ENCODE assay signal across 9 cellular contexts in genomic region chr1:16645883-16646664, GRCh38. TPM values are rescaled to one million over a fixed set of nuclear protein-coding genes. Genes with fewer than 3 reads are reported as not detected.
DNase-seq lines count a peak whose midpoint lies in the region; ATAC-seq and TF ChIP-seq lines count a peak whose summit lies in the region.
"Not testable (repeated sequence)": the region's sequence is repeated elsewhere in the genome, so short reads cannot be mapped to it uniquely, and the experiment has no call there.
"Had no signal": no experiment of that assay in that cellular context is flagged by ENCODE, and none has a peak within 500 bp of the region (broad histone marks: within the 10 kb centered on the region; RNA-seq: fewer than 3 reads in every experiment).

No MANE protein-coding gene starts in this region.

- H3K27ac ChIP-seq in Karpas-422 (ENCODE audit: low read length), result peak overlapping the region; percentile 63; the same call in 1 of the 2 replicates
- H3K27ac ChIP-seq in endodermal cell (ENCODE audit: low read depth, low read length); uterus: not testable (repeated sequence)

- not testable (repeated sequence) for H3K4me3 ChIP-seq in Karpas-422 (ENCODE audit: low read length); endodermal cell (ENCODE audit: low read length); uterus

- not testable (repeated sequence) for ATAC-seq in activated CD8-positive, alpha-beta T cell treated with anti-CD3 and anti-CD28 coated beads for 36 hours; left colon

- not testable (repeated sequence) for H3K9me3 ChIP-seq in Karpas-422 (ENCODE audit: low read length); endodermal cell (ENCODE audit: control insufficient read depth, low read length); uterus

- POLR2A ChIA-PET in activated CD8-positive, alpha-beta T cell treated with anti-CD3 and anti-CD28 coated beads for 36 hours (lab: Charles Lee), result not testable (repeated sequence)

- not testable (repeated sequence) for H3K27me3 Mint-ChIP-seq in activated CD8-positive, alpha-beta T cell treated with anti-CD3 and anti-CD28 coated beads for 36 hours
- peaks cover 14% of the 10 kb centered on the region for H3K27me3 Mint-ChIP-seq in endodermal cell (ENCODE audit: insufficient read depth)
- H3K27me3 Mint-ChIP-seq in nephron progenitor cell (ENCODE audit: low read depth, poor library complexity), result peaks cover 14% of the 10 kb centered on the region

- 88 to 92% methylated on average over 14 to 17 of the region's 17 CpGs for WGBS in endodermal cell (ENCODE audit: insufficient coverage in 1 of 2, insufficient read length in 1 of 2), 2 experiments

- intact Hi-C loops in activated CD8-positive, alpha-beta T cell treated with anti-CD3 and anti-CD28 coated beads for 36 hours (cut with micrococcal nuclease); left colon (cut with DNase I, micrococcal nuclease); uterus (cut with DNase I; ENCODE audit: low total_unique reads): not testable (repeated sequence)

- peaks cover 34% of the 10 kb centered on the region for H3K79me2 ChIP-seq in Karpas-422 (ENCODE audit: low read length)

- TF ChIP-seq POLR2A in uterus (IDR thresholded peaks at IDR 0.05), result not testable (repeated sequence)

- not testable (repeated sequence) for H2AFZ ChIP-seq in Karpas-422 (ENCODE audit: low read length)

- not testable (repeated sequence) for H3K36me3 Mint-ChIP-seq in activated CD8-positive, alpha-beta T cell treated with anti-CD3 and anti-CD28 coated beads for 36 hours (ENCODE audit: low read depth); endodermal cell (ENCODE audit: low read depth); nephron progenitor cell (ENCODE audit: low read depth)

- not testable (repeated sequence) for DNase-seq in Karpas-422
- peak; percentile 2 for DNase-seq in activated CD8-positive, alpha-beta T cell treated with anti-CD3 and anti-CD28 coated beads for 36 hours
- DNase-seq in activated naive CD4-positive, alpha-beta T cell treated with anti-CD3 and anti-CD28 coated beads, Interleukin-2, amount 50 U/mL, for 16 hours, result peak; percentile 6
- DNase-seq in endodermal cell (peak; percentile 45), left colon (peak; percentile 25 to 31), nephron progenitor cell (peak; percentile 1), uterus (peak; percentile 23)
- peak; percentile 9 for DNase-seq in stimulated activated CD4-positive, alpha-beta T cell treated with anti-CD3 and anti-CD28 coated beads, Interleukin-15, amount 100 ng/mL, for 24 hours

- not testable (repeated sequence) for H4K20me1 ChIP-seq in Karpas-422 (ENCODE audit: insufficient read depth, low read depth, low read length)

- H3K9me2 ChIP-seq in Karpas-422 (replicated peaks; ENCODE audit: insufficient read depth, low read length), result not testable (repeated sequence)

- peak overlapping the region; percentile 75 for H3K9ac ChIP-seq in Karpas-422 (ENCODE audit: low read length)
- not testable (repeated sequence) for H3K9ac ChIP-seq in endodermal cell (ENCODE audit: extremely low read depth, low read length, poor library complexity, severe bottlenecking)

- not testable (repeated sequence) for H3K4me1 Mint-ChIP-seq in activated CD8-positive, alpha-beta T cell treated with anti-CD3 and anti-CD28 coated beads for 36 hours (ENCODE audit: low read depth); endodermal cell; nephron progenitor cell

- H3K4me1 ChIP-seq in Karpas-422 (ENCODE audit: low read length) (peaks cover 29% of the 10 kb centered on the region), uterus (peaks cover 0 to 16% of the 10 kb centered on the region in 2 donors)
- H3K4me1 ChIP-seq in endodermal cell (ENCODE audit: control insufficient read depth, insufficient read depth, low read length), result not testable (repeated sequence)

- H3K9me3 Mint-ChIP-seq in activated CD8-positive, alpha-beta T cell treated with anti-CD3 and anti-CD28 coated beads for 36 hours; endodermal cell; nephron progenitor cell: not testable (repeated sequence)

- not testable (repeated sequence) for H3K4me3 Mint-ChIP-seq in activated CD8-positive, alpha-beta T cell treated with anti-CD3 and anti-CD28 coated beads for 36 hours; nephron progenitor cell
- peak overlapping the region; percentile 8 for H3K4me3 Mint-ChIP-seq in endodermal cell

- not testable (repeated sequence) for H3K36me3 ChIP-seq in Karpas-422 (ENCODE audit: insufficient read depth, low read length); endodermal cell (ENCODE audit: control insufficient read depth, insufficient read depth, low read length); uterus

- TF ChIP-seq CTCF in activated CD8-positive, alpha-beta T cell treated with anti-CD3 and anti-CD28 coated beads for 36 hours (IDR thresholded peaks at IDR 0.05); endodermal cell (conservative IDR thresholded peaks at IDR 0.05); nephron progenitor cell (IDR thresholded peaks at IDR 0.05); uterus (IDR thresholded peaks at IDR 0.05): not testable (repeated sequence)

- not testable (repeated sequence) for H3K27me3 ChIP-seq in Karpas-422 (ENCODE audit: low read length); endodermal cell (ENCODE audit: control insufficient read depth, insufficient read depth, low read length, poor library complexity, severe bottlenecking); uterus

- not testable (repeated sequence) for H3K27ac Mint-ChIP-seq in activated CD8-positive, alpha-beta T cell treated with anti-CD3 and anti-CD28 coated beads for 36 hours; endodermal cell; nephron progenitor cell

- H3K4me2 ChIP-seq in Karpas-422 (ENCODE audit: low read depth, low read length, poor library complexity, severe bottlenecking), result peak overlapping the region; percentile 89

- CTCF ChIA-PET in activated CD8-positive, alpha-beta T cell treated with anti-CD3 and anti-CD28 coated beads for 36 hours (lab: Charles Lee), result not testable (repeated sequence)

RNA-seq across cellular contexts. Expression of gene RNU1-3, which starts 20.7 kb away (rescaled TPM):
- total RNA-seq in Karpas-422 (2014; rRNA removed; shearing (Covaris generic); ENCODE audit: low replicate concordance), result under 0.01 TPM in 2 replicates
- total RNA-seq in activated CD8-positive, alpha-beta T cell treated with anti-CD3 and anti-CD28 coated beads for 36 hours, result 1,000 to 10,000 TPM in 1 of 2 experiments, 100 to 1,000 TPM in 1; 820 to 1,043 TPM
- 1,000 to 10,000 TPM; 2,483 to 3,611 TPM for total RNA-seq in endodermal cell
- 11,872 TPM for polyA plus RNA-seq in endodermal cell (2013, experiment 1 of 2)
- polyA plus RNA-seq in endodermal cell (2013, experiment 2 of 2), result 14,577 TPM
- total RNA-seq in left colon, result 1,000 to 10,000 TPM; 3,977 to 5,589 TPM
- total RNA-seq in uterus, result 1,000 to 10,000 TPM in 1 of 4 donors, under 1 TPM in 3; under 0.01 to 2,125 (median under 0.01) TPM
- total RNA-seq: LHCN-M2 had no signal

RNA-seq across cellular contexts. Expression of gene NBPF1, which starts 32.7 kb away (rescaled TPM):
- 8.5 and 18.4 TPM in 2 replicates for total RNA-seq in Karpas-422 (2014; rRNA removed; shearing (Covaris generic); ENCODE audit: low replicate concordance)
- 1 to 10 TPM; 2.8 to 3.1 TPM for total RNA-seq in activated CD8-positive, alpha-beta T cell treated with anti-CD3 and anti-CD28 coated beads for 36 hours
- total RNA-seq in endodermal cell (10 to 100 TPM; 39.2 to 42.5 TPM), left colon (100 to 1,000 TPM; 101 to 109 TPM), uterus (100 to 1,000 TPM in 1 of 4 donors, 10 to 100 TPM in 3; 29.4 to 178 (median 39.2) TPM)
- polyA plus RNA-seq in endodermal cell (2013, experiment 1 of 2), result 37.2 TPM
- 29.5 TPM for polyA plus RNA-seq in endodermal cell (2013, experiment 2 of 2)
